25 cellular contexts compared by ENCODE assay signal in genomic region chr17:40678902-40679522, GRCh38. TPM values are rescaled to one million over a fixed set of nuclear protein-coding genes. Genes with fewer than 3 reads are reported as not detected.
"Had no signal": no experiment of that assay in that cellular context is flagged by ENCODE, and none has a peak within 500 bp of the region (broad histone marks: within the 10 kb centered on the region; RNA-seq: fewer than 3 reads in every experiment).

No MANE protein-coding gene starts in this region.

- H3K4me3 ChIP-seq: heart right ventricle, neural progenitor cell, psoas muscle, right lobe of liver, smooth muscle cell, tibial nerve, uterus had no signal

- DNase-seq: activated CD4-positive, alpha-beta T cell treated with anti-CD3 and anti-CD28 coated beads, Interleukin-2, amount 50 U/mL, for 48 hours; activated CD4-positive, CD25-positive, alpha-beta regulatory T cell treated with anti-CD3 and anti-CD28 coated beads, Interleukin-2, amount 50 U/mL, for 72 hours; activated effector memory CD4-positive, alpha-beta T cell treated with anti-CD3 and anti-CD28 coated beads, Interleukin-2, amount 50 U/mL, for 16 hours; activated T-cell treated with anti-CD3 and anti-CD28 coated beads, Interleukin-2, amount 50 U/mL, for 24 hours; brain microvascular endothelial cell; cerebellar nuclear complex; effector CD8-positive, alpha-beta T cell; heart right ventricle; naive B cell; psoas muscle; right lobe of liver; stimulated activated CD4-positive, alpha-beta T cell treated with anti-CD3 and anti-CD28 coated beads, Interleukin-4, amount 100 ng/mL, for 4 hours; stimulated activated CD8-positive, alpha-beta memory T cell treated with anti-CD3 and anti-CD28 coated beads, Interleukin-4, amount 100 ng/mL, for 48 hours; stimulated activated naive CD4-positive, alpha-beta T cell treated with Interleukin-2 at 50 U/mL for 16 hours; substantia nigra; T-helper 9 cell; uterus had no signal

- H3K9me3 Mint-ChIP-seq: activated T-cell treated with anti-CD3 and anti-CD28 coated beads, Interleukin-2, amount 50 U/mL, for 24 hours; naive B cell; neural progenitor cell had no signal

- H2AFZ ChIP-seq: neural progenitor cell had no signal

- H3K4me1 ChIP-seq: heart right ventricle, neural progenitor cell, psoas muscle, tibial nerve, uterus had no signal

- H3K9ac ChIP-seq: neural progenitor cell had no signal

- H3K4me3 Mint-ChIP-seq: activated naive CD8-positive, alpha-beta T cell; activated T-cell treated with anti-CD3 and anti-CD28 coated beads, Interleukin-2, amount 50 U/mL, for 24 hours; naive B cell; neural progenitor cell had no signal

- H3K4me2 ChIP-seq: neural progenitor cell, smooth muscle cell had no signal

- H3K27me3 ChIP-seq: right lobe of liver, uterus had no signal

- H3K9me3 ChIP-seq: heart right ventricle, psoas muscle, right lobe of liver, tibial nerve, uterus had no signal

- H3K27ac Mint-ChIP-seq: activated naive CD8-positive, alpha-beta T cell; activated T-cell treated with anti-CD3 and anti-CD28 coated beads, Interleukin-2, amount 50 U/mL, for 24 hours; naive B cell; neural progenitor cell had no signal

- H3K36me3 Mint-ChIP-seq: activated naive CD8-positive, alpha-beta T cell; naive B cell; neural progenitor cell had no signal

- H3K4me1 Mint-ChIP-seq: naive B cell, neural progenitor cell had no signal

- H3K27ac ChIP-seq: brain microvascular endothelial cell, epithelial cell of prostate, heart right ventricle, neural progenitor cell, psoas muscle, right lobe of liver, tibial nerve, uterus had no signal

- ATAC-seq: heart right ventricle, psoas muscle, right lobe of liver had no signal

- H3K36me3 ChIP-seq: brain microvascular endothelial cell, heart right ventricle, neural progenitor cell, right lobe of liver, tibial nerve, uterus had no signal

RNA-seq across cellular contexts. Expression of gene KRT222, which starts 14.0 kb away (rescaled TPM):
- total RNA-seq: mononuclear cell, osteocyte, smooth muscle cell had no signal
- polyA plus RNA-seq: smooth muscle cell had no signal

RNA-seq across cellular contexts. Expression of gene KRT24, which starts 24.5 kb away (rescaled TPM):
- total RNA-seq: frontal cortex, heart right ventricle, mononuclear cell, osteocyte, psoas muscle, right lobe of liver, smooth muscle cell, uterus had no signal
- polyA plus RNA-seq: heart right ventricle, psoas muscle, smooth muscle cell had no signal
